Comparison of ENCODE assay signal across 11 cellular contexts in genomic region chr6:159116343-159116742, GRCh38. TPM values are rescaled to one million over a fixed set of nuclear protein-coding genes. Genes with fewer than 3 reads are reported as not detected.
A peak's percentile ranks its signal among the peaks of the same experiment; 100 is the strongest.
DNase-seq lines count a peak whose midpoint lies in the region; ATAC-seq and TF ChIP-seq lines count a peak whose summit lies in the region.
"Had no signal": no experiment of that assay in that cellular context is flagged by ENCODE, and none has a peak within 500 bp of the region (broad histone marks: within the 10 kb centered on the region; RNA-seq: fewer than 3 reads in every experiment).

No MANE protein-coding gene starts in this region.

- H3K4me3 ChIP-seq in lower lobe of right lung (no peak overlapping the region), colonic mucosa (no peak overlapping the region)

- peaks cover 29% of the 10 kb centered on the region for H3K4me1 ChIP-seq in lower lobe of right lung
- H3K4me1 ChIP-seq in colonic mucosa = no peaks in the 10 kb centered on the region

- H3K36me3 ChIP-seq in lower lobe of right lung (no peaks in the 10 kb centered on the region), colonic mucosa (no peaks in the 10 kb centered on the region)

- H3K9ac ChIP-seq in colonic mucosa (ENCODE audit: low read depth in 2 of 2, low read length in 2 of 2) = no peak overlapping the region
- H3K9ac ChIP-seq: parathyroid adenoma had no signal

- no peak for TF ChIP-seq CTCF in lower lobe of right lung (IDR thresholded peaks at IDR 0.05)
- TF ChIP-seq CTCF in colonic mucosa (IDR thresholded peaks at IDR 0.05) = no peak

- H3K27ac ChIP-seq in lower lobe of right lung = peak overlapping the region; percentile 56
- no peak overlapping the region for H3K27ac ChIP-seq in colonic mucosa
- H3K27ac ChIP-seq: parathyroid adenoma had no signal

- H3K9me3 ChIP-seq in lower lobe of right lung (no peaks in the 10 kb centered on the region), colonic mucosa (no peaks in the 10 kb centered on the region)

- no peaks in the 10 kb centered on the region for H3K27me3 ChIP-seq in lower lobe of right lung (ENCODE audit: low read depth)
- H3K27me3 ChIP-seq in colonic mucosa = no peaks in the 10 kb centered on the region

- intact Hi-C loops in lower lobe of right lung (cut with DNase I) = no loop called here
- intact Hi-C loops in colonic mucosa (cut with DNase I) = no loop called here

- ATAC-seq in GM18498 (IDR thresholded peaks at IDR 0.05; ENCODE audit: unreplicated experiment) = peak; percentile 61
- ATAC-seq in GM21515 (IDR thresholded peaks at IDR 0.05; ENCODE audit: unreplicated experiment) = peak; percentile 75
- ATAC-seq in HG03521 (IDR thresholded peaks at IDR 0.05; ENCODE audit: unreplicated experiment) = peak; percentile 52
- peak; percentile 52 to 54 for ATAC-seq in lower lobe of right lung

- DNase-seq in lower lobe of right lung (peak; percentile 77), activated gamma-delta T cell (lab: John Stamatoyannopoulos, UW) (no peak), colonic mucosa (no peak), NCI-H2227 (lab: John Stamatoyannopoulos, UW; ENCODE audit: unreplicated experiment) (no peak)
- no peak for DNase-seq in stimulated activated naive CD4-positive, alpha-beta T cell (lab: John Stamatoyannopoulos, UW)
- DNase-seq: activated effector memory CD4-positive, alpha-beta T cell treated with Interleukin-2 at 50 U/mL for 16 hours; T-helper 9 cell had no signal

RNA-seq across cellular contexts. Expression of gene FNDC1, which starts 52.9 kb away (rescaled TPM):
- total RNA-seq in lower lobe of right lung = 0.44 TPM
- 1 to 10 TPM in 1 of 2 donors, under 1 TPM in 1; 0.05 to 1.1 TPM for total RNA-seq in colonic mucosa
